In genomic region chr10:30403494-30403893, GRCh38 we compare ENCODE assay signal across 29 cellular contexts. TPM values are rescaled to one million over a fixed set of nuclear protein-coding genes. Genes with fewer than 3 reads are reported as not detected.
DNase-seq lines count a peak whose midpoint lies in the region; ATAC-seq, FAIRE-seq and TF ChIP-seq lines count a peak whose summit lies in the region.
"Had no signal": no experiment of that assay in that cellular context is flagged by ENCODE, and none has a peak within 500 bp of the region (broad histone marks: within the 10 kb centered on the region; RNA-seq: fewer than 3 reads in every experiment).

No MANE protein-coding gene starts in this region.

- 81% methylated on average over 18 of the region's 18 CpGs for WGBS in K562 (ENCODE audit: insufficient coverage, low coverage, missing lambda C conversion rate)
- no CpG with 5 or more reads among the region's 18 CpGs for WGBS in neuronal stem cell (ENCODE audit: extremely low coverage in 2 of 2, insufficient read length in 2 of 2, insufficient replicate concordance in 1 of 2), 2 donors

- TF ChIP-seq CTCF in GM23338 (conservative IDR thresholded peaks at IDR 0.05; ENCODE audit: low read depth in 2 of 2) (no peak), K562 (IDR thresholded peaks at IDR 0.05 in 2 of 3, conservative IDR thresholded peaks at IDR 0.05 in 1 of 3; ENCODE audit: insufficient read depth in 2 of 3, low read depth in 1 of 3, low read length in 3 of 3) (no peak)

- no peak overlapping the region for H2BK120ac ChIP-seq in neuronal stem cell (ENCODE audit: low read depth, low read length)

- FAIRE-seq in K562 (lab: Jason Lieb, UNC): no peak
- peak; percentile 27 for FAIRE-seq in urothelium cell line (lab: Jason Lieb, UNC)
- FAIRE-seq: A204.1, GM12878, GM12892, GM18507, GM19239 had no signal

- in situ Hi-C loops in K562 (cut with MboI): no loop called here

- peaks cover 3% of the 10 kb centered on the region for H3K9me3 ChIP-seq in K562 (replicated peaks; ENCODE audit: control insufficient read depth, insufficient read depth, low read depth, low read length)
- H3K9me3 ChIP-seq in neuronal stem cell (replicated peaks in 1 of 2; ENCODE audit: control insufficient read depth in 2 of 2, insufficient read depth in 1 of 2, low read depth in 1 of 2, low read length in 2 of 2): peaks cover 0 to 2% of the 10 kb centered on the region in 2 donors
- H3K9me3 ChIP-seq: BE2C had no signal

- POLR2A ChIA-PET in K562 (lab: Yijun Ruan, JAX): interaction anchor here (0.6 kb wide), 1 partner anchor 1626 kb away, joined by 3 read pairs; no protein-coding TSS in a partner anchor

- H3K9me3 Mint-ChIP-seq in GM23338: peaks cover 12% of the 10 kb centered on the region

- no peaks in the 10 kb centered on the region for H3K4me1 ChIP-seq in GM23338 (ENCODE audit: insufficient read depth)
- no peaks in the 10 kb centered on the region for H3K4me1 ChIP-seq in K562 (replicated peaks in 1 of 2; ENCODE audit: control insufficient read depth in 2 of 2, insufficient read depth in 2 of 2, low read length in 2 of 2)
- no peaks in the 10 kb centered on the region for H3K4me1 ChIP-seq in neuronal stem cell (ENCODE audit: control insufficient read depth in 2 of 2, insufficient read depth in 1 of 2, low read depth in 1 of 2, low read length in 2 of 2)
- H3K4me1 ChIP-seq: BE2C, BLaER1 had no signal

- CTCF ChIA-PET in K562 (lab: Yijun Ruan, JAX; ENCODE audit: low intra/inter-chr PET ratio): no interaction called here

- no peaks in the 10 kb centered on the region for H3K4me1 Mint-ChIP-seq in GM23338

- no peak overlapping the region; a peak in 1 of 4 replicates for H3K9ac ChIP-seq in K562 (ENCODE audit: insufficient read depth in 1 of 2, low read depth in 2 of 2, low read length in 2 of 2)
- no peak overlapping the region for H3K9ac ChIP-seq in neuronal stem cell (ENCODE audit: low read depth, low read length, poor library complexity)
- H3K9ac ChIP-seq: BLaER1 had no signal

- H3K14ac ChIP-seq in neuronal stem cell (ENCODE audit: low read length): no peak overlapping the region

- no peak for ATAC-seq in GM23338
- ATAC-seq in K562: no peak
- ATAC-seq in HG02885 (IDR thresholded peaks at IDR 0.05; ENCODE audit: poor library complexity, unreplicated experiment): no peak
- ATAC-seq: GM12878 had no signal

- DNase-seq in GM23338 (ENCODE audit: low spot score): no peak
- no peak for DNase-seq in K562 (ENCODE audit: extremely low read depth in 1 of 4, low spot score in 3 of 4)
- DNase-seq in neuronal stem cell (ENCODE audit: low spot score): no peak
- no peak for DNase-seq in urothelium cell line (ENCODE audit: low spot score)
- no peak for DNase-seq in NCI-H1105 (lab: John Stamatoyannopoulos, UW)
- no peak for DNase-seq in stimulated activated naive CD4-positive, alpha-beta T cell (lab: John Stamatoyannopoulos, UW)
- DNase-seq: 8988T; ACHN; BE2C; C1 segment of cervical spinal cord; CD4-positive, alpha-beta memory T cell; CD4-positive, CD25-positive, alpha-beta regulatory T cell; CD8-positive, alpha-beta memory T cell; COR-L47; DMS 273 treated with DMSO at 0.1 percent for 48 hours; DMS153; DMS53; DMS79; DND-41; EL; GDM1 had no signal

- H3K9me1 ChIP-seq in K562 (ENCODE audit: control insufficient read depth, insufficient read depth, low read length): no peaks in the 10 kb centered on the region

- no peak for TF ChIP-seq RAD21 in K562 (CRISPR knock-in tag; conservative IDR thresholded peaks at IDR 0.05 in 1 of 2, IDR thresholded peaks at IDR 0.05 in 1 of 2)

- H2BK12ac ChIP-seq in neuronal stem cell (ENCODE audit: low read length): peak overlapping the region; percentile 68

- H3K36me3 ChIP-seq in GM23338 (ENCODE audit: insufficient read depth) (no peaks in the 10 kb centered on the region), K562 (ENCODE audit: control insufficient read depth, insufficient read depth, low read length) (no peaks in the 10 kb centered on the region), neuronal stem cell (replicated peaks in 1 of 2; ENCODE audit: control insufficient read depth in 2 of 2, insufficient read depth in 2 of 2, low read length in 2 of 2) (no peaks in the 10 kb centered on the region)
- H3K36me3 ChIP-seq: BE2C, BLaER1 had no signal

- H3K79me2 ChIP-seq in GM23338 (replicated peaks; ENCODE audit: insufficient read depth) (no peaks in the 10 kb centered on the region), K562 (ENCODE audit: control insufficient read depth, insufficient read depth, low read length) (no peaks in the 10 kb centered on the region)

- no peak overlapping the region for H2BK15ac ChIP-seq in neuronal stem cell (ENCODE audit: low read length)

- H3K23ac ChIP-seq in neuronal stem cell (ENCODE audit: low read depth, low read length, poor library complexity): peak overlapping the region; percentile 45

- H3K27me3 ChIP-seq in GM23338 (ENCODE audit: insufficient read depth) (no peaks in the 10 kb centered on the region), K562 (ENCODE audit: control insufficient read depth in 2 of 2, insufficient read depth in 2 of 2, low read length in 2 of 2) (no peaks in the 10 kb centered on the region), neuronal stem cell (ENCODE audit: control insufficient read depth in 3 of 3, insufficient read depth in 3 of 3, low read depth in 1 of 3, low read length in 3 of 3) (peaks cover 0 to 13% (median 0%) of the 10 kb centered on the region in 3 experiments)
- H3K27me3 ChIP-seq: BE2C, BLaER1 had no signal

- peaks cover 2% of the 10 kb centered on the region; the same call in 1 of the 3 replicates for H3K36me3 Mint-ChIP-seq in GM23338 (ENCODE audit: low read depth)
- H3K36me3 Mint-ChIP-seq: CD4-positive, CD25-positive, alpha-beta regulatory T cell had no signal

- H4K20me1 ChIP-seq in GM23338 (replicated peaks; ENCODE audit: insufficient read depth): no peaks in the 10 kb centered on the region
- H4K20me1 ChIP-seq in K562 (replicated peaks; ENCODE audit: control insufficient read depth, insufficient read depth, low read length): no peaks in the 10 kb centered on the region
- H4K20me1 ChIP-seq: BLaER1 had no signal

- no peaks in the 10 kb centered on the region for H3K79me1 ChIP-seq in neuronal stem cell (ENCODE audit: low read depth, low read length)

- H2BK5ac ChIP-seq in neuronal stem cell (ENCODE audit: low read length): no peak overlapping the region

- no peak for TF ChIP-seq EP300 in K562 (IDR thresholded peaks at IDR 0.05; ENCODE audit: low read length)

- H3K4ac ChIP-seq in neuronal stem cell (ENCODE audit: low read length): peak overlapping the region; percentile 61

- H2AK5ac ChIP-seq in neuronal stem cell (ENCODE audit: low read depth, low read length): no peak overlapping the region

- TF ChIP-seq POLR2A in K562 (conservative IDR thresholded peaks at IDR 0.05): no peak

- intact Hi-C loops in K562 (cut with micrococcal nuclease): no loop called here

- H3K27ac Mint-ChIP-seq in GM23338: no peak overlapping the region
- H3K27ac Mint-ChIP-seq: CD14-positive monocyte; CD4-positive, alpha-beta memory T cell; CD4-positive, CD25-positive, alpha-beta regulatory T cell; CD8-positive, alpha-beta memory T cell had no signal

- H3K18ac ChIP-seq in neuronal stem cell (ENCODE audit: low read length): peak overlapping the region; percentile 22

- H3K27ac ChIP-seq in GM23338 (ENCODE audit: low read depth) (no peak overlapping the region), K562 (ENCODE audit: extremely low read depth, low read depth, low read length) (no peak overlapping the region), neuronal stem cell (replicated peaks; ENCODE audit: low read length) (no peak overlapping the region)
- H3K27ac ChIP-seq: BLaER1 had no signal

- H4K8ac ChIP-seq in neuronal stem cell (ENCODE audit: low read depth, low read length): no peak overlapping the region

- H3K4me3 ChIP-seq in GM23338 (no peak overlapping the region), K562 (no peak overlapping the region), neuronal stem cell (ENCODE audit: low read length in 2 of 2) (no peak overlapping the region)
- H3K4me3 ChIP-seq: BLaER1, GM12878 had no signal

- peaks cover 11% of the 10 kb centered on the region for H3K27me3 Mint-ChIP-seq in GM23338 (ENCODE audit: insufficient read depth, low read depth, poor library complexity)

- BruUV-seq in K562 (replicated peaks; lab: Mats Ljungman, UMichigan): no TSS peak

- no peaks in the 10 kb centered on the region for H3F3A ChIP-seq in GM23338 (replicated peaks; ENCODE audit: low read depth)

- no peak overlapping the region for H3K4me3 Mint-ChIP-seq in GM23338
- H3K4me3 Mint-ChIP-seq: CD14-positive monocyte; CD4-positive, alpha-beta memory T cell; CD4-positive, CD25-positive, alpha-beta regulatory T cell; CD8-positive, alpha-beta memory T cell had no signal

- no peaks in the 10 kb centered on the region for H3K9me2 ChIP-seq in GM23338 (ENCODE audit: insufficient read depth)

- H3K4me2 ChIP-seq in GM23338 (no peak overlapping the region), K562 (ENCODE audit: insufficient read depth, low read length) (no peak overlapping the region), neuronal stem cell (ENCODE audit: insufficient read depth, low read length, poor library complexity, severe bottlenecking) (no peak overlapping the region)
- H3K4me2 ChIP-seq: BLaER1 had no signal

- peak overlapping the region; percentile 24 for H4K91ac ChIP-seq in neuronal stem cell (ENCODE audit: low read depth, low read length, poor library complexity)

- H2AFZ ChIP-seq in GM23338 (peak overlapping the region; percentile 28; the same call in 1 of the 2 replicates), K562 (ENCODE audit: low read depth, low read length) (no peak overlapping the region), neuronal stem cell (ENCODE audit: low read length) (no peak overlapping the region)

RNA-seq across cellular contexts. Expression of gene MAP3K8, which starts 30.5 kb away (rescaled TPM):
- total RNA-seq in GM23338 (2014; rRNA removed; shearing (Covaris generic)): 3.5 and 6.1 TPM in 2 replicates
- polyA plus RNA-seq in GM23338 (2016; fragmentation: Nextera tagmentation; extraction: Ambion mirVana) (4.7 and 5.0 TPM in 2 replicates), K562 (2011; rRNA removed) (23.6 and 26.3 TPM in 2 replicates), K562 (2014; fragmentation: Illumina TruSeq; extraction: Trizol) (11.5 and 12.0 TPM in 2 replicates), K562 (2014; fragmentation: Nextera tagmentation; extraction: Ambion mirVana) (10 to 100 TPM; 14.0 to 16.4 TPM), K562 (2014; rRNA removed) (12.9 and 14.7 TPM in 2 replicates)
- 21.7 and 52.3 TPM in 2 replicates for total RNA-seq in K562 (2011; cell fraction: chromatin; rRNA removed; ENCODE audit: low replicate concordance)
- 13.8 and 18.8 TPM in 2 replicates for total RNA-seq in K562 (2011; cell fraction: nucleolus; rRNA removed)
- 19.1 and 23.8 TPM in 2 replicates for total RNA-seq in K562 (2011; cell fraction: nucleoplasm; rRNA removed)
- total RNA-seq in K562 (2014; rRNA removed) (6.9 and 10.0 TPM in 2 replicates), K562 (2014; rRNA removed; fragmentation: Illumina TruSeq; extraction: Trizol) (13.5 and 13.6 TPM in 2 replicates), K562 (2015; rRNA removed; fragmentation: Illumina TruSeq; extraction: Trizol) (8.4 and 9.8 TPM in 2 replicates), K562 (2021) (14.1 and 15.7 TPM in 2 replicates)
- 6.3 and 13.7 TPM in 2 replicates for polyA plus RNA-seq in K562 (2011; cell fraction: cytosol; rRNA removed)
- polyA plus RNA-seq in K562 (2011; cell fraction: nucleus; rRNA removed): 15.7 and 29.1 TPM in 2 replicates
- 11.4 and 15.1 TPM in 2 replicates for polyA plus RNA-seq in K562 (2012)
- 14.3 and 25.8 TPM in 2 replicates for polyA minus RNA-seq in K562 (2011; rRNA and poly(A)+ RNA removed)
- 2.7 and 7.8 TPM in 2 replicates for polyA minus RNA-seq in K562 (2011; cell fraction: cytosol; rRNA and poly(A)+ RNA removed)
- polyA minus RNA-seq in K562 (2011; cell fraction: nucleus; rRNA and poly(A)+ RNA removed): 7.5 and 22.9 TPM in 2 replicates
- polyA plus RNA-seq in neuronal stem cell (2013, experiment 1 of 2): 3.4 TPM
- polyA plus RNA-seq in neuronal stem cell (2013, experiment 2 of 2): 3.5 TPM

RNA-seq across cellular contexts. Expression of gene MTPAP, which starts 54.4 kb away (rescaled TPM):
- total RNA-seq in GM23338 (2014; rRNA removed; shearing (Covaris generic)): 29.2 and 35.1 TPM in 2 replicates
- polyA plus RNA-seq in GM23338 (2016; fragmentation: Nextera tagmentation; extraction: Ambion mirVana) (27.0 and 32.3 TPM in 2 replicates), K562 (2011; rRNA removed) (20.0 and 21.8 TPM in 2 replicates), K562 (2014; fragmentation: Illumina TruSeq; extraction: Trizol) (26.9 and 28.9 TPM in 2 replicates), K562 (2014; fragmentation: Nextera tagmentation; extraction: Ambion mirVana) (10 to 100 TPM; 48.0 to 67.6 TPM), K562 (2014; rRNA removed) (15.1 and 16.2 TPM in 2 replicates)
- 36.5 and 101 TPM in 2 replicates for total RNA-seq in K562 (2011; cell fraction: chromatin; rRNA removed; ENCODE audit: low replicate concordance)
- total RNA-seq in K562 (2011; cell fraction: nucleolus; rRNA removed): 15.0 and 17.2 TPM in 2 replicates
- total RNA-seq in K562 (2011; cell fraction: nucleoplasm; rRNA removed): 32.3 and 33.9 TPM in 2 replicates
- total RNA-seq in K562 (2014; rRNA removed) (11.8 and 12.0 TPM in 2 replicates), K562 (2014; rRNA removed; fragmentation: Illumina TruSeq; extraction: Trizol) (31.6 and 36.4 TPM in 2 replicates), K562 (2015; rRNA removed; fragmentation: Illumina TruSeq; extraction: Trizol) (20.6 and 22.6 TPM in 2 replicates), K562 (2021) (36.9 and 37.8 TPM in 2 replicates)
- polyA plus RNA-seq in K562 (2011; cell fraction: cytosol; rRNA removed): 4.1 and 7.3 TPM in 2 replicates
- 10.9 and 17.6 TPM in 2 replicates for polyA plus RNA-seq in K562 (2011; cell fraction: nucleus; rRNA removed)
- 12.8 and 16.3 TPM in 2 replicates for polyA plus RNA-seq in K562 (2012)
- 19.8 and 28.5 TPM in 2 replicates for polyA minus RNA-seq in K562 (2011; rRNA and poly(A)+ RNA removed)
- polyA minus RNA-seq in K562 (2011; cell fraction: cytosol; rRNA and poly(A)+ RNA removed): 6.2 and 11.0 TPM in 2 replicates
- polyA minus RNA-seq in K562 (2011; cell fraction: nucleus; rRNA and poly(A)+ RNA removed): 5.7 and 19.2 TPM in 2 replicates
- 15.9 TPM for polyA plus RNA-seq in neuronal stem cell (2013, experiment 1 of 2)
- polyA plus RNA-seq in neuronal stem cell (2013, experiment 2 of 2): 16.9 TPM
